Comparison of ENCODE assay signal across 1 cellular context in the genomic region with DNA sequence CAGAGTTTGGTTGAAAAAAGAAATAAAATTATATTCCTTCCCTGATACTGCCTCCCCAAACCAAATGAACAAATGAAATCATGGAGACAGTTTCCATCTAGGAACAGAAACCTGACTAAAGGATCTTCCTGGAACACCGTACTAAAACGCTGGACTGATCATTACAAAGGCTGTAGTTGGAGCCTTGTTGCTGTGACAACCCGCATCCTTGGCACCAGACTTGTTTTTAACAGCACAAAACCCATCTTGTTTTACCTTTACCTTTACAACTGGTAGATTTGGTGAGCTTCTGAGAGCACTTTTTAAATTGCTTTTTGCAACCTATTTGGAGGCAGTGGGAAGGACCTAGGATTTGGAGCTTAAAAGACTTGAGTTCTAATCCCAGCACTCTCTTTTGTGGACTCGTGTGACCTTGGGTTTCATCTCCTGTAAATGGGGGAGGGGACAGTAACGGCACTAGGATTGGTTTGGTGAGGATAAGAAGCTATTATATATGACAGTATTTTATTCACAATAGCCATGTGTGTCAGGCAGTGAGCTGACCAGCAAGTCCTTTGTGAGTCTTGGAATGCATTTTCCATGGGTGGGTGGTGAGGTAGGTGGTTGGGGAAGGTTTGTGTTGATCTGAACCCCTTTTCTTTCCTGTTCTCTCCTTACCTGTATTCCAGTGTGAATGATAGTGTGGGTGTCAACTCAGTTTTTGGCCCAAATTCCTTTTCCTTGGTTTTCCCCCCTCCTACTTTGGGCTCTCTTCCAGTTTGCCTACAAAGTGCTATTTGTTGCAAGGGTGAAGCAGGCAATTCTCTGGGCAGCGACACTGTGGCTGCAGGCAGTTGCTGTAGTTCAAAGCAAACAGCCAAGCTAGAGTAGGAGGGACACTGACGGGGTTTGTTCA.
TF ChIP-seq lines count a peak whose summit lies in the region.

No MANE protein-coding gene starts in this region.

TF ChIP-seq in IMR-90, 13 proteins besides CTCF, POLR2A, EP300 and RAD21:
- no peak for TF ChIP-seq MAZ (IDR thresholded peaks at IDR 0.05; ENCODE audit: borderline replicate concordance, low read depth, low read length)
- TF ChIP-seq CHD1 (IDR thresholded peaks at IDR 0.05; ENCODE audit: low read depth, low read length): no peak
- TF ChIP-seq CEBPB (IDR thresholded peaks at IDR 0.05; ENCODE audit: low read depth, low read length): no peak
- no peak for TF ChIP-seq RCOR1 (IDR thresholded peaks at IDR 0.05; ENCODE audit: insufficient replicate concordance, low read length)
- no peak for TF ChIP-seq MAFK (IDR thresholded peaks at IDR 0.05; ENCODE audit: low read depth, low read length)
- TF ChIP-seq, protein P1, sequence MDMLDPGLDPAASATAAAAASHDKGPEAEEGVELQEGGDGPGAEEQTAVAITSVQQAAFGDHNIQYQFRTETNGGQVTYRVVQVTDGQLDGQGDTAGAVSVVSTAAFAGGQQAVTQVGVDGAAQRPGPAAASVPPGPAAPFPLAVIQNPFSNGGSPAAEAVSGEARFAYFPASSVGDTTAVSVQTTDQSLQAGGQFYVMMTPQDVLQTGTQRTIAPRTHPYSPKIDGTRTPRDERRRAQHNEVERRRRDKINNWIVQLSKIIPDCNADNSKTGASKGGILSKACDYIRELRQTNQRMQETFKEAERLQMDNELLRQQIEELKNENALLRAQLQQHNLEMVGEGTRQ (IDR thresholded peaks at IDR 0.05; ENCODE audit: low read depth, low read length): no peak
- TF ChIP-seq SMC3 (IDR thresholded peaks at IDR 0.05; ENCODE audit: low read depth, low read length): no peak
- no peak for TF ChIP-seq RFX5 (IDR thresholded peaks at IDR 0.05; ENCODE audit: low read depth, low read length)
- no peak for TF ChIP-seq BHLHE40 (IDR thresholded peaks at IDR 0.05; ENCODE audit: low read depth, low read length)
- no peak for TF ChIP-seq FOS (IDR thresholded peaks at IDR 0.05; ENCODE audit: low read depth, low read length)
- no peak for TF ChIP-seq NFE2L2 (IDR thresholded peaks at IDR 0.05; ENCODE audit: low read depth, low read length)
